22 cellular contexts compared by ENCODE assay signal in the genomic region with DNA sequence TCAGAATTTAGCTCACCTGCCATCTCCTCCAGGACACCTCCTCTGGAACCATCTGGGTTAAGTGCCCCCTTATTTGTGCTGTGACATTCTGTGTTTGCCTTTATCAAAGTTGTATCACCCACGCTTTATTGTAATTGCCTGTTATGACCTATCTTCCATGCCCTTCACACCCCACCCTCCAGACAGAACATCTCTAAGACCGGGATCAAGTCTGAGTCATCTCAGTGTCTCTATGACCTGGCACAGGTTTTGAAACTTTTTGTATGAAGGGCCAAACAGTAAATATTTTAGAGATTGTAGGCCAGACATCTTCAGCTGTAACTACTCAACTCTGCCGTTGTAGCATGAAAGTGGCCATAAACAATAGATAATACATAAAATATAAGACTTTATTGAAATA.
DNase-seq lines count a peak whose midpoint lies in the region; ATAC-seq, FAIRE-seq and TF ChIP-seq lines count a peak whose summit lies in the region.
"Had no signal": no experiment of that assay in that cellular context is flagged by ENCODE, and none has a peak within 500 bp of the region (broad histone marks: within the 10 kb centered on the region; RNA-seq: fewer than 3 reads in every experiment).

No MANE protein-coding gene starts in this region.

- H3K4me2 ChIP-seq in HCT116 (ENCODE audit: low read length): peak overlapping the region; percentile 22; the same call in 1 of the 2 replicates
- H3K4me2 ChIP-seq: A549 had no signal

- TF ChIP-seq POLR2A in HCT116 (IDR thresholded peaks at IDR 0.05; ENCODE audit: borderline replicate concordance, extremely low read depth, insufficient read depth, insufficient read length) (no peak), upper lobe of left lung (IDR thresholded peaks at IDR 0.05) (no peak)

- H3K27ac ChIP-seq in HCT116 (ENCODE audit: low read depth, low read length) (no peak overlapping the region), upper lobe of left lung (no peak overlapping the region)
- H3K27ac ChIP-seq: A549 had no signal

- FAIRE-seq in endometrium (lab: Jason Lieb, UNC) (peak; percentile 68), urothelium cell line (lab: Jason Lieb, UNC) (no peak)
- FAIRE-seq: A549, HepG2 had no signal

- intact Hi-C loops in HCT116 (cut with micrococcal nuclease): no loop called here

- H3K79me2 ChIP-seq in HCT116 (ENCODE audit: insufficient read depth, low read length): no peaks in the 10 kb centered on the region

- no peak for TF ChIP-seq CTCF in HCT116 (IDR thresholded peaks at IDR 0.05 in 2 of 3, conservative IDR thresholded peaks at IDR 0.05 in 1 of 3; ENCODE audit: borderline replicate concordance in 1 of 3, insufficient read depth in 1 of 3, low read depth in 2 of 3, low read length in 2 of 3)
- TF ChIP-seq CTCF in fibroblast of villous mesenchyme (IDR thresholded peaks at IDR 0.05; ENCODE audit: insufficient read depth, low read depth, low read length): no peak
- no peak for TF ChIP-seq CTCF in upper lobe of left lung (IDR thresholded peaks at IDR 0.05)

- DNase-seq in HCT116 (ENCODE audit: low read depth, low spot score): no peak
- DNase-seq in fibroblast of villous mesenchyme (ENCODE audit: low read depth): peak; percentile 5
- peak; percentile 25 for DNase-seq in urothelium cell line (ENCODE audit: low spot score)
- no peak for DNase-seq in upper lobe of left lung
- no peak for DNase-seq in iPS-NIHi7 (ENCODE audit: extremely low spot score)
- DNase-seq: CD4-positive, CD25-positive, alpha-beta regulatory T cell; DMS79; H7; HFFc6; KBM-7; NCI-H1092; NCI-H1436 treated with DMSO at 0.1 percent for 48 hours; NCI-H1930; NCI-H345; NCI-H524 treated with DMSO at 0.1 percent for 48 hours; NCI-H82 had no signal

- H3K9me3 ChIP-seq in HCT116 (ENCODE audit: control insufficient read depth in 1 of 2, insufficient read depth in 1 of 2, low read depth in 1 of 2, low read length in 2 of 2) (no peaks in the 10 kb centered on the region), upper lobe of left lung (no peaks in the 10 kb centered on the region)
- H3K9me3 ChIP-seq: A549 had no signal

- RAD21 ChIA-PET in HCT116 (lab: Charles Lee; ENCODE audit: low non-redundant PET in 1 of 2, low total read pairs in 2 of 2, uncharacterized antibody in 2 of 2, unreplicated experiment in 2 of 2): no interaction called here

- H3K4me1 ChIP-seq in HCT116 (ENCODE audit: control insufficient read depth in 1 of 2, insufficient read depth in 2 of 2, low read length in 2 of 2): peaks cover 8 to 22% of the 10 kb centered on the region in 2 experiments
- H3K4me1 ChIP-seq in upper lobe of left lung: no peaks in the 10 kb centered on the region
- H3K4me1 ChIP-seq: A549 had no signal

- POLR2A ChIA-PET in HCT116 (lab: Charles Lee): no interaction called here

- CTCF ChIA-PET in HCT116 (lab: Charles Lee): no interaction called here

- 81 to 85% methylated on average over 3 of the region's 3 CpGs for WGBS in upper lobe of left lung, 2 donors

- H2AFZ ChIP-seq in HCT116 (ENCODE audit: low read depth, low read length, poor library complexity, severe bottlenecking): no peak overlapping the region

- no peak for ATAC-seq in HCT116
- ATAC-seq in upper lobe of left lung (ENCODE audit: low FRiP score in 2 of 2): no peak
- no peak for ATAC-seq in HG03432 (IDR thresholded peaks at IDR 0.05; ENCODE audit: unreplicated experiment)
- ATAC-seq: A549, HepG2, Panc1, SK-N-SH treated with all-trans-retinoic acid at 6 μM for 48 hours had no signal

- no peak overlapping the region for H3K9ac ChIP-seq in HCT116 (ENCODE audit: low read length)

- TF ChIP-seq RAD21 in HCT116 (IDR thresholded peaks at IDR 0.05; ENCODE audit: low read depth): no peak

- H3K27me3 ChIP-seq in HCT116 (ENCODE audit: insufficient read depth, low read length) (no peaks in the 10 kb centered on the region), upper lobe of left lung (no peaks in the 10 kb centered on the region)

- TF ChIP-seq EP300 in upper lobe of left lung (IDR thresholded peaks at IDR 0.05): no peak

- H3K4me3 ChIP-seq in HCT116 (replicated peaks in 1 of 2; ENCODE audit: low read depth in 1 of 2, low read length in 2 of 2): no peak overlapping the region
- no peak overlapping the region for H3K4me3 ChIP-seq in fibroblast of villous mesenchyme (ENCODE audit: low read depth, low read length)
- no peak overlapping the region for H3K4me3 ChIP-seq in upper lobe of left lung
- H3K4me3 ChIP-seq: A549 had no signal

- no peaks in the 10 kb centered on the region for H4K20me1 ChIP-seq in HCT116 (ENCODE audit: insufficient read depth)

- no TSS peak for BruUV-seq in HCT116 (replicated peaks; lab: Mats Ljungman, UMichigan)

- H3K36me3 ChIP-seq in HCT116 (ENCODE audit: control insufficient read depth in 1 of 2, insufficient read depth in 2 of 2, low read length in 2 of 2) (no peaks in the 10 kb centered on the region), upper lobe of left lung (no peaks in the 10 kb centered on the region)

- H3K9me2 ChIP-seq in HCT116 (ENCODE audit: insufficient read depth): no peaks in the 10 kb centered on the region

TF ChIP-seq in HCT116, 20 proteins besides CTCF, POLR2A, EP300 and RAD21:
- TF ChIP-seq CEBPB (IDR thresholded peaks at IDR 0.05; ENCODE audit: low read depth): no peak
- TF ChIP-seq SRF (IDR thresholded peaks at IDR 0.05; ENCODE audit: low read depth): no peak
- no peak for TF ChIP-seq POLR2AphosphoS5 (IDR thresholded peaks at IDR 0.05; ENCODE audit: low read depth, low read length)
- no peak for TF ChIP-seq ZNF274 (IDR thresholded peaks at IDR 0.05; ENCODE audit: low read depth, low read length)
- TF ChIP-seq ELF1 (IDR thresholded peaks at IDR 0.05; ENCODE audit: borderline replicate concordance, low read depth): no peak
- TF ChIP-seq, protein P1, sequence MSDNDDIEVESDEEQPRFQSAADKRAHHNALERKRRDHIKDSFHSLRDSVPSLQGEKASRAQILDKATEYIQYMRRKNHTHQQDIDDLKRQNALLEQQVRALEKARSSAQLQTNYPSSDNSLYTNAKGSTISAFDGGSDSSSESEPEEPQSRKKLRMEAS (IDR thresholded peaks at IDR 0.05): no peak
- TF ChIP-seq EZH2phosphoT487 (IDR thresholded peaks at IDR 0.05; ENCODE audit: borderline replicate concordance): no peak
- no peak for TF ChIP-seq EZH2 (IDR thresholded peaks at IDR 0.05)
- no peak for TF ChIP-seq FOSL1 (IDR thresholded peaks at IDR 0.05; ENCODE audit: low read depth)
- no peak for TF ChIP-seq ZBTB33 (IDR thresholded peaks at IDR 0.05; ENCODE audit: extremely low read depth, insufficient replicate concordance, low read length)
- TF ChIP-seq ATF3 (IDR thresholded peaks at IDR 0.05): no peak
- TF ChIP-seq REST (IDR thresholded peaks at IDR 0.05; ENCODE audit: low read depth): no peak
- TF ChIP-seq CBX3 (IDR thresholded peaks at IDR 0.05; ENCODE audit: low read depth): no peak
- no peak for TF ChIP-seq JUND (IDR thresholded peaks at IDR 0.05)
- TF ChIP-seq EGR1 (IDR thresholded peaks at IDR 0.05; ENCODE audit: low read depth): no peak
- TF ChIP-seq TCF7L2 (IDR thresholded peaks at IDR 0.05; ENCODE audit: borderline replicate concordance, extremely low read depth, insufficient read depth, insufficient read length): no peak
- TF ChIP-seq SP1 (IDR thresholded peaks at IDR 0.05; ENCODE audit: low read depth): no peak
- TF ChIP-seq ZFX (IDR thresholded peaks at IDR 0.05): no peak
- no peak for TF ChIP-seq YY1 (IDR thresholded peaks at IDR 0.05; ENCODE audit: extremely low read depth, insufficient replicate concordance, low read depth, low read length)
- no peak for TF ChIP-seq SIN3A (IDR thresholded peaks at IDR 0.05; ENCODE audit: low read depth)

Comparison
In these comparisons a context has a peak if more than half of its experiments do, and no peak if none do; other contexts are left out.
1. DNase-seq: peak in fibroblast of villous mesenchyme (single experiment) and urothelium cell line (single experiment); none in HCT116 (single experiment), upper lobe of left lung (0 of 2) and iPS-NIHi7 (single experiment).